29 cellular contexts compared by ENCODE assay signal in genomic region chr5:146592342-146592741, GRCh38.
"Had no signal": no experiment of that assay in that cellular context is flagged by ENCODE, and none has a peak within 500 bp of the region (broad histone marks: within the 10 kb centered on the region; RNA-seq: fewer than 3 reads in every experiment).

No MANE protein-coding gene starts in this region.

- ATAC-seq: naive thymus-derived CD8-positive, alpha-beta T cell; natural killer cell treated with Interleukin-12 subunit alpha and Interleukin-12 subunit beta and Interleukin-15 and Interleukin-18, amount 100 ng/mL, for 72 hours; psoas muscle; right cardiac atrium; sciatic nerve; stimulated activated memory B cell treated with anti-CD40 and anti-IgM and Interleukin-4, amounts not matched to agents 10 μg/mL and 1 μg/mL and 100 μg/mL, for 72 hours; stimulated activated naive CD8-positive, alpha-beta T cell treated with anti-CD3 and anti-CD28 coated beads, Interleukin-15, amount 100 ng/mL, for 72 hours; stimulated activated naive CD8-positive, alpha-beta T cell treated with anti-CD3 and anti-CD28 coated beads, Interleukin-15, Interleukin-2, amounts not matched to agents 100 U/mL and 50 U/mL, for 24 hours; upper lobe of right lung had no signal

- H3K36me3 ChIP-seq: neutrophil, spleen, suprapubic skin, transverse colon, upper lobe of right lung, uterus had no signal

- H3K9me3 ChIP-seq: neutrophil, psoas muscle, spleen, suprapubic skin, testis, tibial artery, transverse colon, upper lobe of right lung, uterus had no signal

- H3K27ac ChIP-seq: neutrophil, parathyroid adenoma, psoas muscle, skin epidermis, spleen, suprapubic skin, testis, tibial artery, transverse colon, upper lobe of right lung, uterus had no signal

- H3K27me3 ChIP-seq: neutrophil, spleen, suprapubic skin, testis, tibial artery, upper lobe of right lung, uterus had no signal

- H3K4me3 ChIP-seq: psoas muscle, skin epidermis, smooth muscle cell, spleen, suprapubic skin, testis, tibial artery, transverse colon, upper lobe of right lung, uterus had no signal

- DNase-seq: naive thymus-derived CD8-positive, alpha-beta T cell; nephron progenitor cell; nucleus accumbens; posterior cingulate gyrus; psoas muscle; right cardiac atrium; spleen; stimulated activated CD4-positive, alpha-beta T cell treated with anti-CD3 and anti-CD28 coated beads, Interleukin-12 subunit alpha, Interleukin-12 subunit beta, amount 100 ng/mL, for 4 hours; stimulated activated CD4-positive, alpha-beta T cell treated with anti-CD3 and anti-CD28 coated beads, Interleukin-1b, Interleukin-23, amount 100 ng/mL, for 48 hours; stimulated activated CD4-positive, alpha-beta T cell treated with anti-CD3 and anti-CD28 coated beads, Interleukin-4, amount 100 ng/mL, for 1 hour; stimulated activated CD4-positive, alpha-beta T cell treated with anti-CD3 and anti-CD28 coated beads, Interleukin-4, amount 100 ng/mL, for 4 hours; stimulated activated CD8-positive, alpha-beta memory T cell treated with anti-CD3 and anti-CD28 coated beads, Interleukin-4, amount 100 ng/mL, for 48 hours; stimulated activated naive CD4-positive, alpha-beta T cell; stimulated activated naive CD8-positive, alpha-beta T cell treated with anti-CD3 and anti-CD28 coated beads, Interleukin-15, amount 100 ng/mL, for 72 hours; stimulated activated naive CD8-positive, alpha-beta T cell treated with anti-CD3 and anti-CD28 coated beads, Interleukin-15, Interleukin-2, amounts not matched to agents 100 U/mL and 50 U/mL, for 24 hours; substantia nigra; testis; tibial artery; transverse colon; upper lobe of right lung; uterus had no signal

- H3K4me1 ChIP-seq: parathyroid adenoma, psoas muscle, spleen, suprapubic skin, testis, tibial artery, transverse colon, upper lobe of right lung, uterus had no signal
